ENCODE assay signal across 9 cellular contexts in genomic region chr3:30557904-30558303, GRCh38.
"Had no signal": no experiment of that assay in that cellular context is flagged by ENCODE, and none has a peak within 500 bp of the region (broad histone marks: within the 10 kb centered on the region; RNA-seq: fewer than 3 reads in every experiment).

No MANE protein-coding gene starts in this region.

- FAIRE-seq: HTR-8/SVneo, K562 had no signal

- H3K4me3 Mint-ChIP-seq: H9, HFFc6 had no signal

- ATAC-seq: K562 had no signal

- H3K27ac Mint-ChIP-seq: H9, HFFc6 had no signal

- H3K4me3 ChIP-seq: GM23248, K562 had no signal

- H2AFZ ChIP-seq: GM23248 had no signal

- H3K9ac ChIP-seq: GM23248 had no signal

- H3K27ac ChIP-seq: GM23248 had no signal

- H3K9me3 Mint-ChIP-seq: HFFc6 had no signal

- DNase-seq: GM23248, GOT3, H9, HCEC 1CT, HFFc6, IMR-90, KG1 had no signal
